Comparison of ENCODE assay signal across 14 cellular contexts in genomic region chr11:124864892-124865180, GRCh38. TPM values are rescaled to one million over a fixed set of nuclear protein-coding genes. Genes with fewer than 3 reads are reported as not detected.
"Had no signal": no experiment of that assay in that cellular context is flagged by ENCODE, and none has a peak within 500 bp of the region (broad histone marks: within the 10 kb centered on the region; RNA-seq: fewer than 3 reads in every experiment).

No MANE protein-coding gene starts in this region.

- H3K27ac ChIP-seq: gastroesophageal sphincter, tibial artery, vagina had no signal

- H3K9me3 ChIP-seq: gastroesophageal sphincter, tibial artery, vagina had no signal

- ATAC-seq: activated CD8-positive, alpha-beta memory T cell treated with anti-CD3 and anti-CD28 coated beads, Interleukin-2, amount 10 ng/mL, durations not matched to agents 7 days and 5 days; gastroesophageal sphincter; left cardiac atrium; stimulated activated effector memory CD8-positive, alpha-beta T cell treated with anti-CD3 and anti-CD28 coated beads, Interleukin-12 subunit alpha, Interleukin-12 subunit beta, amount 100 ng/mL, for 72 hours had no signal

- H3K4me3 ChIP-seq: lung had no signal

- H3K36me3 ChIP-seq: gastroesophageal sphincter, tibial artery, vagina had no signal

- FAIRE-seq: small intestine had no signal

- DNase-seq: activated CD8-positive, alpha-beta memory T cell treated with anti-CD3 and anti-CD28 coated beads, Interleukin-2, amount 10 ng/mL, durations not matched to agents 7 days and 5 days; activated naive CD8-positive, alpha-beta T cell treated with anti-CD3 and anti-CD28 coated beads, Interleukin-2, amount 10 ng/mL, durations not matched to agents 7 days and 5 days; activated T-cell treated with anti-CD3 and anti-CD28 coated beads, Interleukin-2, amount 50 U/mL, for 48 hours; anterior cingulate cortex; effector CD4-positive, alpha-beta T cell; immature natural killer cell; left cardiac atrium; midbrain; small intestine; tibial artery had no signal

RNA-seq across cellular contexts. Expression of gene ROBO4, which starts 32.8 kb away (rescaled TPM):
- total RNA-seq: activated CD8-positive, alpha-beta memory T cell treated with anti-CD3 and anti-CD28 coated beads, Interleukin-2, amount 10 ng/mL, durations not matched to agents 7 days and 5 days; activated naive CD8-positive, alpha-beta T cell treated with anti-CD3 and anti-CD28 coated beads, Interleukin-2, amount 10 ng/mL, durations not matched to agents 7 days and 5 days had no signal
- polyA plus RNA-seq: immature natural killer cell had no signal

RNA-seq across cellular contexts. Expression of gene HEPN1, which starts 54.2 kb away (rescaled TPM):
- total RNA-seq: activated CD8-positive, alpha-beta memory T cell treated with anti-CD3 and anti-CD28 coated beads, Interleukin-2, amount 10 ng/mL, durations not matched to agents 7 days and 5 days; activated naive CD8-positive, alpha-beta T cell treated with anti-CD3 and anti-CD28 coated beads, Interleukin-2, amount 10 ng/mL, durations not matched to agents 7 days and 5 days; left cardiac atrium; lung; vagina had no signal
- polyA plus RNA-seq: immature natural killer cell, lung had no signal
